Comparison of ENCODE assay signal across 10 cellular contexts in genomic region chr5:94893404-94894145, GRCh38.
DNase-seq lines count a peak whose midpoint lies in the region; ATAC-seq and TF ChIP-seq lines count a peak whose summit lies in the region.
"Had no signal": no experiment of that assay in that cellular context is flagged by ENCODE, and none has a peak within 500 bp of the region (broad histone marks: within the 10 kb centered on the region; RNA-seq: fewer than 3 reads in every experiment).

No MANE protein-coding gene starts in this region.

- H3F3A ChIP-seq in PC-3 (ENCODE audit: low read length, unreplicated experiment): no peaks in the 10 kb centered on the region

- WGBS in right cardiac atrium: 34% methylated on average over 5 of the region's 5 CpGs

- H3K9me3 ChIP-seq in PC-3 (ENCODE audit: low read length) (no peaks in the 10 kb centered on the region), right cardiac atrium (ENCODE audit: control insufficient read depth, low read length) (no peaks in the 10 kb centered on the region)

- ATAC-seq in PC-3: no peak
- ATAC-seq in right cardiac atrium: no peak

- intact Hi-C loops in PC-3 (cut with micrococcal nuclease): no loop called here
- intact Hi-C loops in right cardiac atrium (cut with DNase I): no loop called here

- H3K4me3 ChIP-seq in PC-3 (ENCODE audit: low read length) (no peak overlapping the region), right cardiac atrium (ENCODE audit: low read length) (no peak overlapping the region)

- no peaks in the 10 kb centered on the region for H3K27me3 ChIP-seq in PC-3 (ENCODE audit: low read length)
- no peaks in the 10 kb centered on the region for H3K27me3 ChIP-seq in right cardiac atrium (ENCODE audit: control insufficient read depth, insufficient read depth)

- POLR2A ChIA-PET in GM10248 (lab: Yijun Ruan, JAX) (no interaction called here), PC-3 (lab: Charles Lee; ENCODE audit: unreplicated experiment) (interaction anchor here (0.7 kb wide), 1 partner anchor 390 kb away, joined by 7 read pairs; no protein-coding TSS in a partner anchor)

- CTCF ChIA-PET in GM10248 (lab: Yijun Ruan, JAX) (interaction anchor here (0.6 to 1.6 kb wide), 6 partner anchors 14 to 769 kb away, joined by 3 to 6 read pairs (median 4); no protein-coding TSS in a partner anchor), PC-3 (lab: Charles Lee) (no interaction called here)

- no peaks in the 10 kb centered on the region for H3K9me2 ChIP-seq in PC-3 (replicated peaks; ENCODE audit: low read length)

- H3K27ac ChIP-seq in 22Rv1: no peak overlapping the region
- no peak overlapping the region for H3K27ac ChIP-seq in PC-3 (ENCODE audit: low read length)
- no peak overlapping the region for H3K27ac ChIP-seq in right cardiac atrium (ENCODE audit: low read length)

- H3K9ac ChIP-seq in PC-3 (ENCODE audit: low read length): no peak overlapping the region

- H3K4me1 ChIP-seq in PC-3 (ENCODE audit: insufficient read depth, low read length): peaks cover 8% of the 10 kb centered on the region; the same call in 1 of the 2 replicates
- H3K4me1 ChIP-seq in right cardiac atrium (ENCODE audit: control insufficient read depth, insufficient read depth, low read length): no peaks in the 10 kb centered on the region

- BruUV-seq in PC-3 (replicated peaks; lab: Mats Ljungman, UMichigan): no TSS peak

- H3K36me3 ChIP-seq in PC-3 (ENCODE audit: low read depth, low read length): no peaks in the 10 kb centered on the region

- no peaks in the 10 kb centered on the region for H4K20me1 ChIP-seq in PC-3 (ENCODE audit: low read length)

- H3K79me2 ChIP-seq in PC-3 (ENCODE audit: low read length): no peaks in the 10 kb centered on the region

- no peak overlapping the region for H2AFZ ChIP-seq in PC-3 (ENCODE audit: low read length)

- peak; percentile 42 for TF ChIP-seq CTCF in 22Rv1 (IDR thresholded peaks at IDR 0.05)
- TF ChIP-seq CTCF in GM10248 (IDR thresholded peaks at IDR 0.05; ENCODE audit: control extremely low read depth, extremely low read depth, low read depth, missing control alignments): peak; percentile 17
- TF ChIP-seq CTCF in PC-3 (conservative IDR thresholded peaks at IDR 0.05; ENCODE audit: low read depth, low read length): peak; percentile 46

- H3K4me2 ChIP-seq in PC-3 (ENCODE audit: low read length): no peak overlapping the region

- DNase-seq in GM10248 (ENCODE audit: extremely low spot score): no peak
- peak; percentile 6 for DNase-seq in PC-3
- DNase-seq in foreskin melanocyte: peak; percentile 24
- no peak for DNase-seq in activated CD8-positive, alpha-beta memory T cell treated with anti-CD3 and anti-CD28 coated beads, Interleukin-2, amount 50 U/mL, for 4 hours
- no peak for DNase-seq in germinal center (ENCODE audit: low spot score)
- no peak for DNase-seq in right cardiac atrium
- DNase-seq in stimulated activated CD4-positive, alpha-beta T cell treated with anti-CD3 and anti-CD28 coated beads, Interleukin-2, amount 100 ng/mL, for 24 hours: no peak
- DNase-seq: activated T-cell treated with anti-CD3 and anti-CD28 coated beads, Interleukin-2, amount 50 U/mL, for 24 hours; NCI-H526 treated with DMSO at 0.1 percent for 48 hours had no signal

Comparison
In these comparisons a context has a peak if more than half of its experiments do, and no peak if none do; other contexts are left out.
1. DNase-seq: peak in PC-3 (single experiment) and foreskin melanocyte (single experiment); none in GM10248 (single experiment), activated CD8-positive, alpha-beta memory T cell treated with anti-CD3 and anti-CD28 coated beads, Interleukin-2, amount 50 U/mL, for 4 hours (single experiment), germinal center (single experiment), right cardiac atrium (0 of 3) and stimulated activated CD4-positive, alpha-beta T cell treated with anti-CD3 and anti-CD28 coated beads, Interleukin-2, amount 100 ng/mL, for 24 hours (0 of 2).
2. Peak in every context shown above with its lines, with median percentiles within 50 percentile points of each other: CTCF ChIP-seq.